ENCODE assay signal across 1 cellular context in genomic region chr19:3115916-3116602, GRCh38.
TF ChIP-seq lines count a peak whose summit lies in the region.

No MANE protein-coding gene starts in this region.

TF ChIP-seq in SK-N-SH, 30 proteins besides CTCF, POLR2A, EP300 and RAD21:
- TF ChIP-seq TEAD4 (IDR thresholded peaks at IDR 0.05; ENCODE audit: borderline replicate concordance, insufficient read depth), result peak; percentile 65; the same call in 1 of the 2 replicates
- no peak for TF ChIP-seq REST (IDR thresholded peaks at IDR 0.05; ENCODE audit: low read depth, low read length)
